ENCODE assay signal across 10 cellular contexts in genomic region chr1:11339346-11340247, GRCh38.
DNase-seq lines count a peak whose midpoint lies in the region; ATAC-seq and TF ChIP-seq lines count a peak whose summit lies in the region.
"Had no signal": no experiment of that assay in that cellular context is flagged by ENCODE, and none has a peak within 500 bp of the region (broad histone marks: within the 10 kb centered on the region; RNA-seq: fewer than 3 reads in every experiment).

No MANE protein-coding gene starts in this region.

- no peak overlapping the region for H2AFZ ChIP-seq in neural progenitor cell (replicated peaks)

- H3K79me2 ChIP-seq in neural progenitor cell (ENCODE audit: low read depth): no peaks in the 10 kb centered on the region

- peaks cover 18% of the 10 kb centered on the region for H3K4me1 ChIP-seq in neural progenitor cell

- H4K20me1 ChIP-seq in neural progenitor cell (ENCODE audit: low read depth): no peaks in the 10 kb centered on the region

- peak overlapping the region; percentile 20; the same call in 1 of the 2 replicates for H3K4me3 Mint-ChIP-seq in WTC11
- peak overlapping the region; percentile 86 for H3K4me3 Mint-ChIP-seq in neural progenitor cell
- H3K4me3 Mint-ChIP-seq: activated CD4-positive, alpha-beta memory T cell treated with anti-CD3 and anti-CD28 coated beads, Interleukin-2, amount 10 ng/mL, durations not matched to agents 7 days and 5 days had no signal

- H3K4me1 Mint-ChIP-seq in WTC11 (peaks cover 57% of the 10 kb centered on the region), neural progenitor cell (peaks cover 80% of the 10 kb centered on the region)
- H3K4me1 Mint-ChIP-seq: activated CD4-positive, alpha-beta memory T cell treated with anti-CD3 and anti-CD28 coated beads, Interleukin-2, amount 10 ng/mL, durations not matched to agents 7 days and 5 days had no signal

- in situ Hi-C loops in KBM-7 (cut with MboI; ENCODE audit: low pct_unique_long_range_greater_than_20kb, low sequenced_read_pairs): no loop called here

- H3K27me3 Mint-ChIP-seq in WTC11 (ENCODE audit: low read depth) (peaks cover 5% of the 10 kb centered on the region; the same call in 1 of the 2 replicates), neural progenitor cell (ENCODE audit: insufficient read depth, low read depth) (peaks cover 10% of the 10 kb centered on the region)

- no peaks in the 10 kb centered on the region for H3K9me3 Mint-ChIP-seq in WTC11
- H3K9me3 Mint-ChIP-seq in neural progenitor cell: no peaks in the 10 kb centered on the region
- H3K9me3 Mint-ChIP-seq: activated CD4-positive, alpha-beta memory T cell treated with anti-CD3 and anti-CD28 coated beads, Interleukin-2, amount 10 ng/mL, durations not matched to agents 7 days and 5 days had no signal

- TF ChIP-seq CTCF in WTC11 (IDR thresholded peaks at IDR 0.05) (no peak), neural progenitor cell (IDR thresholded peaks at IDR 0.05) (no peak)

- peak overlapping the region; percentile 46 for H3K4me2 ChIP-seq in neural progenitor cell

- peaks cover 50% of the 10 kb centered on the region for H3F3A ChIP-seq in neural progenitor cell (ENCODE audit: low read depth)

- DNase-seq in DMS79 treated with DMSO at 0.1 percent for 48 hours (lab: John Stamatoyannopoulos, UW): peak; percentile 81
- DNase-seq in NCI-H187 (lab: John Stamatoyannopoulos, UW): peak; percentile 73 to 91
- DNase-seq in WTC11 (ENCODE audit: low spot score): peak; percentile 37
- peak; percentile 65 for DNase-seq in neural progenitor cell (ENCODE audit: low spot score)
- DNase-seq in cerebellum (ENCODE audit: low spot score): no peak
- DNase-seq in KBM-7: no peak
- DNase-seq in occipital lobe (lab: John Stamatoyannopoulos, UW): no peak
- DNase-seq: activated CD4-positive, alpha-beta memory T cell treated with anti-CD3 and anti-CD28 coated beads, Interleukin-2, amount 10 ng/mL, durations not matched to agents 7 days and 5 days; Right ventricle myocardium superior had no signal

- POLR2A ChIA-PET in WTC11 (lab: Charles Lee): no interaction called here

- peak overlapping the region; percentile 34 for H3K27ac Mint-ChIP-seq in WTC11
- H3K27ac Mint-ChIP-seq in neural progenitor cell: peak overlapping the region; percentile 98
- H3K27ac Mint-ChIP-seq: activated CD4-positive, alpha-beta memory T cell treated with anti-CD3 and anti-CD28 coated beads, Interleukin-2, amount 10 ng/mL, durations not matched to agents 7 days and 5 days had no signal

- CTCF ChIA-PET in WTC11 (lab: Charles Lee): interaction anchor here (0.6 to 2.3 kb wide), 16 partner anchors 9 to 325 kb away, joined by 3 to 15 read pairs (median 5); no protein-coding TSS in a partner anchor

- H3K36me3 Mint-ChIP-seq in WTC11: no peaks in the 10 kb centered on the region
- no peaks in the 10 kb centered on the region for H3K36me3 Mint-ChIP-seq in neural progenitor cell

- no peaks in the 10 kb centered on the region for H3K9me3 ChIP-seq in neural progenitor cell (ENCODE audit: low read depth)

- H3K27me3 ChIP-seq in neural progenitor cell: no peaks in the 10 kb centered on the region

- H3K27ac ChIP-seq in neural progenitor cell: no peak overlapping the region

- no peak overlapping the region for H3K4me3 ChIP-seq in neural progenitor cell

- H3K9ac ChIP-seq in neural progenitor cell: no peak overlapping the region

- no peaks in the 10 kb centered on the region for H3K36me3 ChIP-seq in neural progenitor cell

- ATAC-seq in WTC11: peak; percentile 11
- no peak for ATAC-seq in HG02884 (IDR thresholded peaks at IDR 0.05; ENCODE audit: unreplicated experiment)

TF ChIP-seq in WTC11, 78 proteins besides CTCF, POLR2A, EP300 and RAD21:
- TF ChIP-seq E2F1 (CRISPR knock-in tag; IDR thresholded peaks at IDR 0.05) (no peak), JAZF1 (CRISPR knock-in tag; IDR thresholded peaks at IDR 0.05) (no peak), FOXJ3 (CRISPR knock-in tag; IDR thresholded peaks at IDR 0.05; ENCODE audit: borderline replicate concordance) (no peak), SMAD3 (CRISPR knock-in tag; IDR thresholded peaks at IDR 0.05; ENCODE audit: borderline replicate concordance) (no peak), ZNF317 (CRISPR knock-in tag; IDR thresholded peaks at IDR 0.05; ENCODE audit: borderline replicate concordance, low read depth) (no peak)
- TF ChIP-seq, protein P1, sequence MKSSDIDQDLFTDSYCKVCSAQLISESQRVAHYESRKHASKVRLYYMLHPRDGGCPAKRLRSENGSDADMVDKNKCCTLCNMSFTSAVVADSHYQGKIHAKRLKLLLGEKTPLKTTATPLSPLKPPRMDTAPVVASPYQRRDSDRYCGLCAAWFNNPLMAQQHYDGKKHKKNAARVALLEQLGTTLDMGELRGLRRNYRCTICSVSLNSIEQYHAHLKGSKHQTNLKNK (CRISPR knock-in tag; IDR thresholded peaks at IDR 0.05): no peak

Comparison
In these comparisons a context has a peak if more than half of its experiments do, and no peak if none do; other contexts are left out.
1. DNase-seq: peak in DMS79 treated with DMSO at 0.1 percent for 48 hours (single experiment), NCI-H187 (2 of 2), WTC11 (single experiment) and neural progenitor cell (single experiment); none in cerebellum (single experiment), KBM-7 (single experiment) and occipital lobe (single experiment).